Comparison of ENCODE assay signal across 20 cellular contexts in genomic region chr4:128735714-128736113, GRCh38.
DNase-seq lines count a peak whose midpoint lies in the region; ATAC-seq, FAIRE-seq and TF ChIP-seq lines count a peak whose summit lies in the region.
"Had no signal": no experiment of that assay in that cellular context is flagged by ENCODE, and none has a peak within 500 bp of the region (broad histone marks: within the 10 kb centered on the region; RNA-seq: fewer than 3 reads in every experiment).

No MANE protein-coding gene starts in this region.

- FAIRE-seq in G401.6 (lab: Jason Lieb, UNC), result peak; percentile 87
- peak; percentile 13 for FAIRE-seq in pancreas (lab: Jason Lieb, UNC)
- FAIRE-seq: GM12878, GM19239, H1 had no signal

- 96 to 98% methylated on average over 2 of the region's 2 CpGs for WGBS in pancreas, 2 donors

- H3K27me3 ChIP-seq in pancreas, result no peaks in the 10 kb centered on the region
- H3K27me3 ChIP-seq in right atrium auricular region, result no peaks in the 10 kb centered on the region
- no peaks in the 10 kb centered on the region for H3K27me3 ChIP-seq in osteoblast (ENCODE audit: insufficient read depth, low read length)

- intact Hi-C loops in pancreas (cut with DNase I), result no loop called here

- DNase-seq in WTC11 (ENCODE audit: low spot score) (no peak), pancreas (no peak), right atrium auricular region (ENCODE audit: low spot score) (no peak), osteoblast (ENCODE audit: insufficient read length, low spot score, missing footprints) (no peak)
- no peak for DNase-seq in activated CD8-positive, alpha-beta memory T cell treated with anti-CD3 and anti-CD28 coated beads for 24 hours
- DNase-seq: 8988T; C1 segment of cervical spinal cord; Calu3; CD4-positive, alpha-beta memory T cell; COR-L47; DMS153; DND-41; GDM1; GM23248; H7; HCEC 1CT had no signal

- H3K36me3 ChIP-seq in pancreas (no peaks in the 10 kb centered on the region), right atrium auricular region (no peaks in the 10 kb centered on the region), osteoblast (ENCODE audit: insufficient read depth, low read length) (no peaks in the 10 kb centered on the region)

- TF ChIP-seq CTCF in WTC11 (IDR thresholded peaks at IDR 0.05) (no peak), pancreas (IDR thresholded peaks at IDR 0.05) (no peak), right atrium auricular region (IDR thresholded peaks at IDR 0.05) (no peak), osteoblast (IDR thresholded peaks at IDR 0.05; ENCODE audit: extremely low read depth, low read depth, low read length) (no peak)

- ATAC-seq in WTC11, result no peak
- ATAC-seq in pancreas, result no peak
- ATAC-seq: GM12878 had no signal

- H3K9me3 Mint-ChIP-seq in WTC11, result no peaks in the 10 kb centered on the region
- H3K9me3 Mint-ChIP-seq: CD4-positive, alpha-beta memory T cell had no signal

- no peak overlapping the region for H3K4me2 ChIP-seq in osteoblast (ENCODE audit: insufficient read depth, low read length)

- no peaks in the 10 kb centered on the region for H3K4me1 ChIP-seq in pancreas
- H3K4me1 ChIP-seq in right atrium auricular region, result no peaks in the 10 kb centered on the region
- H3K4me1 ChIP-seq in osteoblast (ENCODE audit: insufficient read depth, low read length), result no peaks in the 10 kb centered on the region

- H3K4me3 ChIP-seq in pancreas (no peak overlapping the region), right atrium auricular region (no peak overlapping the region), osteoblast (ENCODE audit: insufficient read depth, low read length) (no peak overlapping the region)
- H3K4me3 ChIP-seq: GM12878, GM23248 had no signal

- H3K79me2 ChIP-seq in osteoblast (ENCODE audit: insufficient read depth, low read length), result no peaks in the 10 kb centered on the region

- CTCF ChIA-PET in WTC11 (lab: Charles Lee), result no interaction called here

- no peak overlapping the region for H3K4me3 Mint-ChIP-seq in WTC11
- H3K4me3 Mint-ChIP-seq: CD4-positive, alpha-beta memory T cell had no signal

- no peak overlapping the region for H2AFZ ChIP-seq in osteoblast (ENCODE audit: low read length)
- H2AFZ ChIP-seq: GM23248 had no signal

- H3K4me1 Mint-ChIP-seq in WTC11, result peaks cover 35% of the 10 kb centered on the region

- H3K27ac ChIP-seq in pancreas (no peak overlapping the region), right atrium auricular region (no peak overlapping the region), osteoblast (ENCODE audit: low read depth, low read length) (no peak overlapping the region)
- H3K27ac ChIP-seq: GM23248 had no signal

- no peaks in the 10 kb centered on the region for H3K9me3 ChIP-seq in pancreas
- H3K9me3 ChIP-seq in right atrium auricular region, result no peaks in the 10 kb centered on the region
- H3K9me3 ChIP-seq in osteoblast (ENCODE audit: low read depth, low read length), result no peaks in the 10 kb centered on the region

- no peaks in the 10 kb centered on the region for H4K20me1 ChIP-seq in osteoblast (ENCODE audit: insufficient read depth, low read length)

- H3K36me3 Mint-ChIP-seq in WTC11, result peaks cover 5% of the 10 kb centered on the region
- H3K36me3 Mint-ChIP-seq: CD4-positive, alpha-beta memory T cell had no signal

- H3K27me3 Mint-ChIP-seq in WTC11 (ENCODE audit: low read depth), result no peaks in the 10 kb centered on the region; the same call in 1 of the 2 replicates
- H3K27me3 Mint-ChIP-seq: CD4-positive, alpha-beta memory T cell had no signal

- H3K27ac Mint-ChIP-seq in WTC11, result no peak overlapping the region
- H3K27ac Mint-ChIP-seq: CD4-positive, alpha-beta memory T cell had no signal

- POLR2A ChIA-PET in WTC11 (lab: Charles Lee), result no interaction called here

TF ChIP-seq in WTC11, 78 proteins besides CTCF, POLR2A, EP300 and RAD21:
- TF ChIP-seq ZNF138 (CRISPR knock-in tag; conservative IDR thresholded peaks at IDR 0.05) (no peak), GABPB1 (CRISPR knock-in tag; IDR thresholded peaks at IDR 0.05) (no peak), FOXP1 (CRISPR knock-in tag; IDR thresholded peaks at IDR 0.05; ENCODE audit: borderline replicate concordance) (no peak), HMGA2 (CRISPR knock-in tag; IDR thresholded peaks at IDR 0.05) (peak; percentile 92; the same call in 1 of the 2 replicates), KAT7 (CRISPR knock-in tag; IDR thresholded peaks at IDR 0.05; ENCODE audit: borderline replicate concordance) (no peak), NFATC4 (CRISPR knock-in tag; IDR thresholded peaks at IDR 0.05) (no peak), GRHL2 (CRISPR knock-in tag; IDR thresholded peaks at IDR 0.05; ENCODE audit: insufficient replicate concordance, severe bottlenecking) (no peak)
